ENCODE assay signal across 2 cellular contexts in the genomic region with DNA sequence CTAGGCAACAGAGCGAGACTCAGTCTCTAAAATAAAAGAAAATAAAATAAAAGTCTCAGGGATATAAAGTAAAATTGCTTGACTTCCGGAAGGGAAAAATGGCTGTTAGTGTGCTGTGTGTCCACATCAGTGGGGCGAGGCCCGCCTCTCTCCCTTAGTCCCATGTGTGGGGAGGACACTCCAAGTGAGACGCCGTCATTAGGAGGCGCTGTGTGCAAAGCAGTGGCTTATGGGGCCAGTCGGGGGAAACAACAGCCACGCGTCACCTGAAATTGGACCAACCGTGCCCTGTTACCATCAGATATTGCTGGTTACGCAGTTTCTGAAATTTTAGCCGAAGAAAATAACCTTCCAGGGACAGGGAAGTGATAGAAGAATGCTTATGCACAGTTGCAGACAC.
TF ChIP-seq lines count a peak whose summit lies in the region.

No MANE protein-coding gene starts in this region.

TF ChIP-seq in HCT116, 20 proteins besides CTCF, POLR2A, EP300 and RAD21 (continued from another document):
- TF ChIP-seq TCF7L2 (IDR thresholded peaks at IDR 0.05; ENCODE audit: borderline replicate concordance, extremely low read depth, insufficient read depth, insufficient read length) (no peak), ELF1 (IDR thresholded peaks at IDR 0.05; ENCODE audit: borderline replicate concordance, low read depth) (no peak), JUND (IDR thresholded peaks at IDR 0.05) (no peak), FOSL1 (IDR thresholded peaks at IDR 0.05; ENCODE audit: low read depth) (no peak), EGR1 (IDR thresholded peaks at IDR 0.05; ENCODE audit: low read depth) (no peak), CEBPB (IDR thresholded peaks at IDR 0.05; ENCODE audit: low read depth) (no peak), EZH2phosphoT487 (IDR thresholded peaks at IDR 0.05; ENCODE audit: borderline replicate concordance) (no peak), ZNF274 (IDR thresholded peaks at IDR 0.05; ENCODE audit: low read depth, low read length) (no peak)
- TF ChIP-seq, protein P1, sequence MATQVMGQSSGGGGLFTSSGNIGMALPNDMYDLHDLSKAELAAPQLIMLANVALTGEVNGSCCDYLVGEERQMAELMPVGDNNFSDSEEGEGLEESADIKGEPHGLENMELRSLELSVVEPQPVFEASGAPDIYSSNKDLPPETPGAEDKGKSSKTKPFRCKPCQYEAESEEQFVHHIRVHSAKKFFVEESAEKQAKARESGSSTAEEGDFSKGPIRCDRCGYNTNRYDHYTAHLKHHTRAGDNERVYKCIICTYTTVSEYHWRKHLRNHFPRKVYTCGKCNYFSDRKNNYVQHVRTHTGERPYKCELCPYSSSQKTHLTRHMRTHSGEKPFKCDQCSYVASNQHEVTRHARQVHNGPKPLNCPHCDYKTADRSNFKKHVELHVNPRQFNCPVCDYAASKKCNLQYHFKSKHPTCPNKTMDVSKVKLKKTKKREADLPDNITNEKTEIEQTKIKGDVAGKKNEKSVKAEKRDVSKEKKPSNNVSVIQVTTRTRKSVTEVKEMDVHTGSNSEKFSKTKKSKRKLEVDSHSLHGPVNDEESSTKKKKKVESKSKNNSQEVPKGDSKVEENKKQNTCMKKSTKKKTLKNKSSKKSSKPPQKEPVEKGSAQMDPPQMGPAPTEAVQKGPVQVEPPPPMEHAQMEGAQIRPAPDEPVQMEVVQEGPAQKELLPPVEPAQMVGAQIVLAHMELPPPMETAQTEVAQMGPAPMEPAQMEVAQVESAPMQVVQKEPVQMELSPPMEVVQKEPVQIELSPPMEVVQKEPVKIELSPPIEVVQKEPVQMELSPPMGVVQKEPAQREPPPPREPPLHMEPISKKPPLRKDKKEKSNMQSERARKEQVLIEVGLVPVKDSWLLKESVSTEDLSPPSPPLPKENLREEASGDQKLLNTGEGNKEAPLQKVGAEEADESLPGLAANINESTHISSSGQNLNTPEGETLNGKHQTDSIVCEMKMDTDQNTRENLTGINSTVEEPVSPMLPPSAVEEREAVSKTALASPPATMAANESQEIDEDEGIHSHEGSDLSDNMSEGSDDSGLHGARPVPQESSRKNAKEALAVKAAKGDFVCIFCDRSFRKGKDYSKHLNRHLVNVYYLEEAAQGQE (IDR thresholded peaks at IDR 0.05; ENCODE audit: low read depth): no peak
- TF ChIP-seq, protein P2, sequence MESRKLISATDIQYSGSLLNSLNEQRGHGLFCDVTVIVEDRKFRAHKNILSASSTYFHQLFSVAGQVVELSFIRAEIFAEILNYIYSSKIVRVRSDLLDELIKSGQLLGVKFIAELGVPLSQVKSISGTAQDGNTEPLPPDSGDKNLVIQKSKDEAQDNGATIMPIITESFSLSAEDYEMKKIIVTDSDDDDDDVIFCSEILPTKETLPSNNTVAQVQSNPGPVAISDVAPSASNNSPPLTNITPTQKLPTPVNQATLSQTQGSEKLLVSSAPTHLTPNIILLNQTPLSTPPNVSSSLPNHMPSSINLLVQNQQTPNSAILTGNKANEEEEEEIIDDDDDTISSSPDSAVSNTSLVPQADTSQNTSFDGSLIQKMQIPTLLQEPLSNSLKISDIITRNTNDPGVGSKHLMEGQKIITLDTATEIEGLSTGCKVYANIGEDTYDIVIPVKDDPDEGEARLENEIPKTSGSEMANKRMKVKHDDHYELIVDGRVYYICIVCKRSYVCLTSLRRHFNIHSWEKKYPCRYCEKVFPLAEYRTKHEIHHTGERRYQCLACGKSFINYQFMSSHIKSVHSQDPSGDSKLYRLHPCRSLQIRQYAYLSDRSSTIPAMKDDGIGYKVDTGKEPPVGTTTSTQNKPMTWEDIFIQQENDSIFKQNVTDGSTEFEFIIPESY (IDR thresholded peaks at IDR 0.05; ENCODE audit: extremely low read depth, insufficient replicate concordance, low read length): no peak
- TF ChIP-seq, protein P3, sequence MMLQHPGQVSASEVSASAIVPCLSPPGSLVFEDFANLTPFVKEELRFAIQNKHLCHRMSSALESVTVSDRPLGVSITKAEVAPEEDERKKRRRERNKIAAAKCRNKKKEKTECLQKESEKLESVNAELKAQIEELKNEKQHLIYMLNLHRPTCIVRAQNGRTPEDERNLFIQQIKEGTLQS (IDR thresholded peaks at IDR 0.05): no peak
- TF ChIP-seq, protein P4, sequence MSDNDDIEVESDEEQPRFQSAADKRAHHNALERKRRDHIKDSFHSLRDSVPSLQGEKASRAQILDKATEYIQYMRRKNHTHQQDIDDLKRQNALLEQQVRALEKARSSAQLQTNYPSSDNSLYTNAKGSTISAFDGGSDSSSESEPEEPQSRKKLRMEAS (IDR thresholded peaks at IDR 0.05): no peak

TF ChIP-seq in SK-N-SH, 30 proteins besides CTCF, POLR2A, EP300 and RAD21 (continued from another document):
- TF ChIP-seq RXRA (IDR thresholded peaks at IDR 0.05; ENCODE audit: borderline replicate concordance, low read depth) (no peak), TCF12 (IDR thresholded peaks at IDR 0.05) (no peak), YY1 (IDR thresholded peaks at IDR 0.05; ENCODE audit: low read depth) (no peak), CHD2 (IDR thresholded peaks at IDR 0.05; ENCODE audit: low read length, partially characterized antibody) (no peak), FOXJ3 (CRISPR knock-in tag; IDR thresholded peaks at IDR 0.05) (no peak), RCOR1 (IDR thresholded peaks at IDR 0.05; ENCODE audit: low read length) (no peak), MEF2A (IDR thresholded peaks at IDR 0.05; ENCODE audit: borderline replicate concordance, low read depth) (no peak), JUND (IDR thresholded peaks at IDR 0.05) (no peak), EZH2phosphoT487 (IDR thresholded peaks at IDR 0.05; ENCODE audit: borderline replicate concordance, low read depth) (no peak), TAF1 (IDR thresholded peaks at IDR 0.05; ENCODE audit: borderline replicate concordance, low read depth, low read length) (no peak), FOSL2 (IDR thresholded peaks at IDR 0.05; ENCODE audit: borderline replicate concordance, low read depth) (no peak)
- TF ChIP-seq, protein P4 (IDR thresholded peaks at IDR 0.05; ENCODE audit: low read depth): no peak
